Comparison of ENCODE assay signal across 29 cellular contexts in the genomic region with DNA sequence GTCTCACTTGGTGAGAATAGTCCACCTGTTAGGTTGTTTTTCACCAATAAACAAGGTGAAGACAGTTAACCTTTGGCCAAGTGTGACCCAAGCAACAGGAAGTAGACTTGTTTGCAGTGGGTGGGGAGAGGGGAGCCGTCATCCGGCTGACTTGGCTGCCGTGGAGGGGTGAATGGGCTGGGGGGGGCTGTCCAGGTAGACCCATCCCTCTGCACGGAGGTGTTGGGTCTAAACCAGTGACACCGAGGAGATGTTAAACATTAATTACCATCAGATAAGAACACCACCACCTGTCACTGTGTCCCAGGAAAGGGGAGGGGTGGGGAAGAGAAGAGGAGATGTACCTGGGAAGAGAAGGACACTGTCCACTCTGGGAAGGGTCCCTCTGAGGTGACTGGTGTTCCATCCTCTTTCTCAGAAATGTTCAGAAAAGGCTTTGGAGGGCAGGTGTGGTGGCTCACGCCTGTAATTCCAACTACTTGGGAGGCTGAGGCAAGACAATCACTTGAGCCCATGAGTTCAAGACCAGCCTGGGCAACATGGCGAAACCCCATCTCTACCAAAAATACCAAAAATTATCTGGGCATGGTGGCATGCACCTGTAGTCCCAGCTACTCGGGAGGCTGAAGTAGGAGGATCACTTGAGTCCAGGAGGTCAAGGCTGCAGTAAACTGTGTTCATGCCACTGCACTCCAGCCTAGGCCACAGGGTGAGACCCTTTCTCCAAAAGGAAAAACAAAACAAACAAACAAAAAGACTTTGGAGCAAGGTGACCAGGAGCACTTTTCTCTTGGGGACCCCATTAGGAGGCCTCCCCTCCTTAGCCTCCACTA. TPM values are rescaled to one million over a fixed set of nuclear protein-coding genes. Genes with fewer than 3 reads are reported as not detected.
DNase-seq lines count a peak whose midpoint lies in the region; ATAC-seq, FAIRE-seq and TF ChIP-seq lines count a peak whose summit lies in the region.
"Had no signal": no experiment of that assay in that cellular context is flagged by ENCODE, and none has a peak within 500 bp of the region (broad histone marks: within the 10 kb centered on the region; RNA-seq: fewer than 3 reads in every experiment).

No MANE protein-coding gene starts in this region.

- H3K4me3 ChIP-seq in breast epithelium (no peak overlapping the region), colonic mucosa (no peak overlapping the region), pancreas (no peak overlapping the region)
- H3K4me3 ChIP-seq: HAP-1, right lobe of liver, tibial artery had no signal

- 27 to 33% methylated on average over 8 of the region's 8 CpGs for WGBS in pancreas, 2 donors

- peaks cover 27% of the 10 kb centered on the region for H3K4me1 Mint-ChIP-seq in MCF 10A (ENCODE audit: insufficient read depth, unreplicated experiment)
- H3K4me1 Mint-ChIP-seq: activated CD4-positive, alpha-beta memory T cell treated with anti-CD3 and anti-CD28 coated beads, Interleukin-2, amount 10 ng/mL, durations not matched to agents 7 days and 5 days; CD8-positive, alpha-beta memory T cell; immature natural killer cell; stimulated activated naive CD8-positive, alpha-beta T cell treated with anti-CD3 and anti-CD28 coated beads, Interleukin-15, amount 100 ng/mL, for 72 hours had no signal

- no peaks in the 10 kb centered on the region for H3K9me3 Mint-ChIP-seq in MCF 10A (ENCODE audit: unreplicated experiment)
- H3K9me3 Mint-ChIP-seq: activated CD4-positive, alpha-beta memory T cell treated with anti-CD3 and anti-CD28 coated beads, Interleukin-2, amount 10 ng/mL, durations not matched to agents 7 days and 5 days; CD8-positive, alpha-beta memory T cell; immature natural killer cell; mesothelial cell of epicardium; nephron progenitor cell; stimulated activated naive CD8-positive, alpha-beta T cell treated with anti-CD3 and anti-CD28 coated beads, Interleukin-15, amount 100 ng/mL, for 72 hours had no signal

- peak overlapping the region; percentile 82 for H3K27ac Mint-ChIP-seq in MCF 10A (ENCODE audit: low read depth, unreplicated experiment)
- H3K27ac Mint-ChIP-seq: activated CD4-positive, alpha-beta memory T cell treated with anti-CD3 and anti-CD28 coated beads, Interleukin-2, amount 10 ng/mL, durations not matched to agents 7 days and 5 days; CD8-positive, alpha-beta memory T cell; immature natural killer cell; mesothelial cell of epicardium had no signal

- H3K36me3 ChIP-seq in breast epithelium (no peaks in the 10 kb centered on the region), colonic mucosa (no peaks in the 10 kb centered on the region), pancreas (peaks cover 0 to 8% (median 0%) of the 10 kb centered on the region in 3 donors)
- H3K36me3 ChIP-seq: HAP-1, right lobe of liver, tibial artery had no signal

- H3K9ac ChIP-seq in colonic mucosa (ENCODE audit: low read depth in 2 of 2, low read length in 2 of 2) = peak overlapping the region in 1 of 2 donors; percentile 42
- H3K9ac ChIP-seq: parathyroid adenoma had no signal

- CTCF ChIA-PET in MCF 10A (lab: Yijun Ruan, JAX) = interaction anchor here (0.7 to 1.7 kb wide), 5 partner anchors 32 to 307 kb away, joined by 3 to 7 read pairs (median 4); a partner anchor contains a TSS

- POLR2A ChIA-PET in MCF 10A (lab: Yijun Ruan, JAX) = interaction anchor here (0.8 to 3.6 kb wide), 4 partner anchors 9 to 397 kb away, joined by 3 to 26 read pairs (median 6); a partner anchor contains a TSS

- FAIRE-seq in pancreas (lab: Jason Lieb, UNC) = no peak

- ATAC-seq in pancreas = peak; percentile 54 to 66 (median 60)
- ATAC-seq in GM19035 (IDR thresholded peaks at IDR 0.05; ENCODE audit: unreplicated experiment) = no peak
- ATAC-seq in HG03354 (IDR thresholded peaks at IDR 0.05; ENCODE audit: poor library complexity, severe bottlenecking, unreplicated experiment) = no peak
- ATAC-seq: left ventricle myocardium superior; stimulated activated naive CD8-positive, alpha-beta T cell treated with anti-CD3 and anti-CD28 coated beads, Interleukin-15, amount 100 ng/mL, for 72 hours had no signal

- H3K27me3 Mint-ChIP-seq in MCF 10A (ENCODE audit: insufficient read depth, unreplicated experiment) = no peaks in the 10 kb centered on the region

- no peak for TF ChIP-seq POLR2A in breast epithelium (IDR thresholded peaks at IDR 0.05)

- H3K4me1 ChIP-seq in breast epithelium (no peaks in the 10 kb centered on the region), colonic mucosa (peaks cover 9% of the 10 kb centered on the region), pancreas (peaks cover 46 to 57% (median 55%) of the 10 kb centered on the region in 3 donors)
- H3K4me1 ChIP-seq: HAP-1, parathyroid adenoma had no signal

- intact Hi-C loops in MCF 10A (cut with micrococcal nuclease) = loop anchor here (10.0 kb wide), 1 partner anchor 164 kb away; a partner anchor contains a TSS
- intact Hi-C loops in breast epithelium (cut with DNase I; ENCODE audit: low total_unique reads) = no loop called here
- intact Hi-C loops in colonic mucosa (cut with DNase I) = no loop called here
- intact Hi-C loops in pancreas (cut with DNase I) = no loop called here
- intact Hi-C loops in cardiac septum (cut with DNase I) = loop anchor here (10.0 kb wide), 1 partner anchor 194 kb away; no protein-coding TSS in a partner anchor

- H3K27ac ChIP-seq in breast epithelium = no peak overlapping the region
- H3K27ac ChIP-seq in colonic mucosa = peak overlapping the region; percentile 77
- H3K27ac ChIP-seq in pancreas = peak overlapping the region; percentile 83 to 91 (median 85)
- H3K27ac ChIP-seq: parathyroid adenoma, right lobe of liver, tibial artery had no signal

- H3K27me3 ChIP-seq in breast epithelium (no peaks in the 10 kb centered on the region), colonic mucosa (no peaks in the 10 kb centered on the region), pancreas (no peaks in the 10 kb centered on the region)
- H3K27me3 ChIP-seq: right lobe of liver had no signal

- no peaks in the 10 kb centered on the region for H3K36me3 Mint-ChIP-seq in MCF 10A (ENCODE audit: insufficient read depth, unreplicated experiment)
- H3K36me3 Mint-ChIP-seq: CD8-positive, alpha-beta memory T cell; immature natural killer cell; mesothelial cell of epicardium had no signal

- no peak for TF ChIP-seq CTCF in MCF 10A (IDR thresholded peaks at IDR 0.05; ENCODE audit: unreplicated experiment)
- no peak for TF ChIP-seq CTCF in breast epithelium (IDR thresholded peaks at IDR 0.05)
- TF ChIP-seq CTCF in colonic mucosa (IDR thresholded peaks at IDR 0.05) = no peak
- no peak for TF ChIP-seq CTCF in pancreas (IDR thresholded peaks at IDR 0.05)

- no peak overlapping the region for H3K4me3 Mint-ChIP-seq in MCF 10A (ENCODE audit: unreplicated experiment)
- H3K4me3 Mint-ChIP-seq: activated CD4-positive, alpha-beta memory T cell treated with anti-CD3 and anti-CD28 coated beads, Interleukin-2, amount 10 ng/mL, durations not matched to agents 7 days and 5 days; CD8-positive, alpha-beta memory T cell; immature natural killer cell; mesothelial cell of epicardium; nephron progenitor cell; stimulated activated naive CD8-positive, alpha-beta T cell treated with anti-CD3 and anti-CD28 coated beads, Interleukin-15, amount 100 ng/mL, for 72 hours had no signal

- DNase-seq in MCF 10A (ENCODE audit: unreplicated experiment) (no peak), breast epithelium (ENCODE audit: low spot score in 2 of 2) (no peak), colonic mucosa (peak; percentile 74), pancreas (peak; percentile 67 to 96 (median 89)), KG1 (lab: John Stamatoyannopoulos, UW) (no peak), cardiac septum (ENCODE audit: low spot score) (no peak)
- DNase-seq: activated CD4-positive, alpha-beta memory T cell treated with anti-CD3 and anti-CD28 coated beads, Interleukin-2, amount 10 ng/mL, durations not matched to agents 7 days and 5 days; activated CD4-positive, CD25-positive, alpha-beta regulatory T cell treated with anti-CD3 and anti-CD28 coated beads, Interleukin-2, amount 50 U/mL, for 72 hours; CD8-positive, alpha-beta memory T cell; cerebellar nuclear complex; DMS79; foreskin melanocyte; hippocampal formation; immature natural killer cell; left ventricle myocardium superior; NCI-H1105; NCI-H2029 treated with DMSO at 0.1 percent for 48 hours; NCI-H345; NCI-H774; nephron progenitor cell; right lobe of liver; SHP77 treated with DMSO at 0.1 percent for 48 hours; stimulated activated naive CD8-positive, alpha-beta T cell treated with anti-CD3 and anti-CD28 coated beads, Interleukin-15, amount 100 ng/mL, for 72 hours; tibial artery had no signal

- no TSS peak for BruUV-seq in MCF 10A (replicated peaks; lab: Mats Ljungman, UMichigan)

- no peaks in the 10 kb centered on the region for H3K9me3 ChIP-seq in breast epithelium
- no peaks in the 10 kb centered on the region for H3K9me3 ChIP-seq in colonic mucosa
- no peaks in the 10 kb centered on the region for H3K9me3 ChIP-seq in pancreas
- H3K9me3 ChIP-seq: HAP-1, right lobe of liver, tibial artery had no signal

RNA-seq across cellular contexts. Expression of a gene that starts 6.7 kb away (rescaled TPM):
- total RNA-seq in MCF 10A (2022) = 0.05 and 0.12 TPM in 2 replicates
- under 1 TPM; 0.32 to 0.98 (median 0.59) TPM for total RNA-seq in breast epithelium
- 1 to 10 TPM; 1.8 to 3.3 TPM for total RNA-seq in colonic mucosa
- total RNA-seq in pancreas = 1 to 10 TPM in 2 of 6 donors, under 1 TPM in 4; 0.38 to 1.7 (median 0.79) TPM
- 1 to 10 TPM in 1 of 2 donors, under 1 TPM in 1; 0.77 to 1.2 TPM for polyA plus RNA-seq in pancreas
- 249 TPM for total RNA-seq in cardiac septum
- total RNA-seq: activated CD4-positive, alpha-beta memory T cell treated with anti-CD3 and anti-CD28 coated beads, Interleukin-2, amount 10 ng/mL, durations not matched to agents 7 days and 5 days; CD8-positive, alpha-beta memory T cell had no signal
- polyA plus RNA-seq: CD8-positive, alpha-beta memory T cell; immature natural killer cell had no signal

RNA-seq across cellular contexts. Expression of a gene that starts 24.3 kb away (rescaled TPM):
- total RNA-seq in MCF 10A (2022) = not detected in 2 replicates
- total RNA-seq in breast epithelium = under 1 TPM in 2 of 3 donors, not detected in 1; 0.73 to 0.98 TPM
- total RNA-seq in colonic mucosa = 10 to 100 TPM; 15.5 to 17.3 TPM
- 100 to 1,000 TPM in 4 of 6 donors, 10 to 100 TPM in 2; 62.5 to 164 (median 123) TPM for total RNA-seq in pancreas
- polyA plus RNA-seq in pancreas = 10 to 100 TPM; 68.8 to 87.5 TPM
- 0.35 TPM for total RNA-seq in cardiac septum
- total RNA-seq: activated CD4-positive, alpha-beta memory T cell treated with anti-CD3 and anti-CD28 coated beads, Interleukin-2, amount 10 ng/mL, durations not matched to agents 7 days and 5 days; CD8-positive, alpha-beta memory T cell had no signal
- polyA plus RNA-seq: CD8-positive, alpha-beta memory T cell; immature natural killer cell had no signal

Comparison
In these comparisons a context has a peak if more than half of its experiments do, and no peak if none do; other contexts are left out.
1. intact Hi-C loops: an anchor here in MCF 10A (10.0 kb wide) and cardiac septum (10.0 kb wide); none called in breast epithelium, colonic mucosa and pancreas.
2. DNase-seq: peak in colonic mucosa (single experiment) and pancreas (6 of 6); none in MCF 10A (single experiment), breast epithelium (0 of 2), KG1 (single experiment) and cardiac septum (single experiment).
3. H3K27ac ChIP-seq: peak in colonic mucosa (single experiment) and pancreas (4 of 4); none in breast epithelium (0 of 2).
4. ATAC-seq: peak in pancreas (4 of 4); none in GM19035 (single experiment) and HG03354 (single experiment).
5. RNA of a gene that starts 6.7 kb away (total RNA-seq): 249 TPM in cardiac septum (single experiment); 1.8 to 3.3 TPM in colonic mucosa, 0.38 to 1.7 TPM in pancreas, 0.32 to 0.98 TPM in breast epithelium and 0.05 to 0.12 TPM in MCF 10A; every median in the first group is over 10 times any median in the second.
6. RNA of a gene that starts 24.3 kb away (total RNA-seq): 62.5 to 164 TPM in pancreas and 15.5 to 17.3 TPM in colonic mucosa; 0.73 to 0.98 TPM in breast epithelium, 0.35 TPM in cardiac septum (single experiment) and not detected in MCF 10A; every median in the first group is over 4 times any median in the second.